2 cellular contexts compared by ENCODE assay signal in genomic region chr15:85795669-85796305, GRCh38.
TF ChIP-seq lines count a peak whose summit lies in the region.

No MANE protein-coding gene starts in this region.

TF ChIP-seq in SK-N-SH, 30 proteins besides CTCF, POLR2A, EP300 and RAD21 (continued from another document):
- TF ChIP-seq USF2 (IDR thresholded peaks at IDR 0.05; ENCODE audit: borderline replicate concordance, low read depth, low read length) (no peak), IRF3 (IDR thresholded peaks at IDR 0.05; ENCODE audit: low read depth, low read length) (no peak), YY1 (IDR thresholded peaks at IDR 0.05; ENCODE audit: low read depth) (no peak), GABPA (IDR thresholded peaks at IDR 0.05; ENCODE audit: low read depth) (no peak), RFX5 (IDR thresholded peaks at IDR 0.05; ENCODE audit: low read length) (no peak), PBX3 (IDR thresholded peaks at IDR 0.05) (no peak), ELF1 (IDR thresholded peaks at IDR 0.05) (no peak), RCOR1 (IDR thresholded peaks at IDR 0.05; ENCODE audit: low read length) (no peak), MAX (IDR thresholded peaks at IDR 0.05; ENCODE audit: low read depth) (no peak), EZH2phosphoT487 (IDR thresholded peaks at IDR 0.05; ENCODE audit: borderline replicate concordance, low read depth) (no peak), NRF1 (IDR thresholded peaks at IDR 0.05; ENCODE audit: low read depth, low read length) (no peak), FOXM1 (IDR thresholded peaks at IDR 0.05; ENCODE audit: low read depth) (no peak), FOXJ3 (CRISPR knock-in tag; IDR thresholded peaks at IDR 0.05) (no peak), POLR2AphosphoS5 (IDR thresholded peaks at IDR 0.05; ENCODE audit: low read depth, low read length) (no peak)
TF ChIP-seq in SK-N-SH: peak in this region for 0.

TF ChIP-seq in SK-N-SH treated with all-trans-retinoic acid at 6 μM for 48 hours, 23 proteins besides CTCF, POLR2A, EP300 and RAD21 (continued from another document):
- TF ChIP-seq CSRNP3 (CRISPR knock-in tag; IDR thresholded peaks at IDR 0.05) (no peak), ZNF70 (CRISPR knock-in tag; IDR thresholded peaks at IDR 0.05) (no peak), POU6F1 (CRISPR knock-in tag; IDR thresholded peaks at IDR 0.05; ENCODE audit: borderline replicate concordance, low read depth) (no peak), ESRRG (CRISPR knock-in tag; IDR thresholded peaks at IDR 0.05) (no peak), ARNTL (CRISPR knock-in tag; IDR thresholded peaks at IDR 0.05; ENCODE audit: borderline replicate concordance, low read depth) (no peak), BACH2 (CRISPR knock-in tag; IDR thresholded peaks at IDR 0.05; ENCODE audit: borderline replicate concordance) (no peak)
